Comparison of ENCODE assay signal across 18 cellular contexts in the genomic region with DNA sequence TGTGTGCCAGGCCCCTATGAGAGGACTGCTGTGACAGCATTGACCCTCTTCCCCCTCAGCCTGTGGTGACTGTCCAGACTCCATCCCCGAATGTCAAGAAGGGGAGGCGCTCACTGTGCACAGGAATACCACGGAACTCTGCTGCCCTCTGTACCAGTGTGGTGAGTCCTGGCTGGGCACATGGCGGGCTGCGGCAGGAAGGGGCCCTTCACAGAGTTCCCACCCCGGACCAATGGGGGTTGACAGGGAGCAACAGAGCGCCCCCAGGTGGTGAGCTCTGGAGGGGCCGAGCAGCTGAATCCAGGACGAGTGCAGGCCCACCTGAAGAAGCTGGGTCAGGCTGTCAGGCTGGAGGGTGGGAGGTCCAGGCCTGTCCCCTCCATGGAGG.
"Had no signal": no experiment of that assay in that cellular context is flagged by ENCODE, and none has a peak within 500 bp of the region (broad histone marks: within the 10 kb centered on the region; RNA-seq: fewer than 3 reads in every experiment).

No MANE protein-coding gene starts in this region.

- H3K4me1 Mint-ChIP-seq: activated CD8-positive, alpha-beta memory T cell treated with anti-CD3 and anti-CD28 coated beads, Interleukin-2, amount 10 ng/mL, durations not matched to agents 7 days and 5 days; immature natural killer cell; stimulated activated naive B cell treated with anti-CD40 and anti-IgM and Interleukin-4, amounts not matched to agents 10 μg/mL and 1 μg/mL and 100 μg/mL, for 72 hours had no signal

- H3K27me3 ChIP-seq: foreskin keratinocyte, tibial nerve had no signal

- DNase-seq: activated CD4-positive, alpha-beta T cell treated with anti-CD3 and anti-CD28 coated beads, Interleukin-2, amount 50 U/mL, for 48 hours; activated CD4-positive, CD25-positive, alpha-beta regulatory T cell treated with anti-CD3 and anti-CD28 coated beads, Interleukin-2, amount 50 U/mL, for 72 hours; activated CD8-positive, alpha-beta memory T cell treated with anti-CD3 and anti-CD28 coated beads, Interleukin-2, amount 10 ng/mL, durations not matched to agents 7 days and 5 days; activated effector memory CD4-positive, alpha-beta T cell treated with Interleukin-2 at 50 U/mL for 16 hours; activated naive CD4-positive, alpha-beta T cell treated with anti-CD3 and anti-CD28 coated beads, Interleukin-2, amount 50 U/mL, for 16 hours; activated T-cell treated with anti-CD3 and anti-CD28 coated beads, Interleukin-2, amount 50 U/mL, for 4 hours; foreskin keratinocyte; head of caudate nucleus; immature natural killer cell; mesenchymal stem cell; natural killer cell; nucleus accumbens; posterior cingulate gyrus; retina; stimulated activated CD4-positive, alpha-beta T cell treated with anti-CD3 and anti-CD28 coated beads, Interleukin-2, amount 100 ng/mL, for 48 hours; stimulated activated naive B cell treated with anti-CD40 and anti-IgM and Interleukin-4, amounts not matched to agents 10 μg/mL and 1 μg/mL and 100 μg/mL, for 72 hours had no signal

- H3K36me3 Mint-ChIP-seq: activated CD8-positive, alpha-beta memory T cell treated with anti-CD3 and anti-CD28 coated beads, Interleukin-2, amount 10 ng/mL, durations not matched to agents 7 days and 5 days; immature natural killer cell; natural killer cell; stimulated activated naive B cell treated with anti-CD40 and anti-IgM and Interleukin-4, amounts not matched to agents 10 μg/mL and 1 μg/mL and 100 μg/mL, for 72 hours had no signal

- H3K27me3 Mint-ChIP-seq: activated CD8-positive, alpha-beta memory T cell treated with anti-CD3 and anti-CD28 coated beads, Interleukin-2, amount 10 ng/mL, durations not matched to agents 7 days and 5 days; stimulated activated naive B cell treated with anti-CD40 and anti-IgM and Interleukin-4, amounts not matched to agents 10 μg/mL and 1 μg/mL and 100 μg/mL, for 72 hours had no signal

- ATAC-seq: activated CD8-positive, alpha-beta memory T cell treated with anti-CD3 and anti-CD28 coated beads, Interleukin-2, amount 10 ng/mL, durations not matched to agents 7 days and 5 days; activated T-cell treated with anti-CD3 and anti-CD28 coated beads, Interleukin-2, amount 50 U/mL, for 4 hours; foreskin keratinocyte; natural killer cell; stimulated activated naive B cell treated with anti-CD40 and anti-IgM and Interleukin-4, amounts not matched to agents 10 μg/mL and 1 μg/mL and 100 μg/mL, for 72 hours had no signal

- H3K9me3 Mint-ChIP-seq: activated T-cell treated with anti-CD3 and anti-CD28 coated beads, Interleukin-2, amount 50 U/mL, for 4 hours; immature natural killer cell; natural killer cell; stimulated activated naive B cell treated with anti-CD40 and anti-IgM and Interleukin-4, amounts not matched to agents 10 μg/mL and 1 μg/mL and 100 μg/mL, for 72 hours had no signal

- H3K4me1 ChIP-seq: foreskin keratinocyte, tibial nerve had no signal

- H3K9me3 ChIP-seq: tibial nerve had no signal

- H3K27ac ChIP-seq: foreskin keratinocyte, tibial nerve had no signal

- FAIRE-seq: astrocyte had no signal

- H3K27ac Mint-ChIP-seq: activated CD8-positive, alpha-beta memory T cell treated with anti-CD3 and anti-CD28 coated beads, Interleukin-2, amount 10 ng/mL, durations not matched to agents 7 days and 5 days; immature natural killer cell; natural killer cell; stimulated activated naive B cell treated with anti-CD40 and anti-IgM and Interleukin-4, amounts not matched to agents 10 μg/mL and 1 μg/mL and 100 μg/mL, for 72 hours had no signal

- H3K36me3 ChIP-seq: tibial nerve had no signal

- H3K4me3 Mint-ChIP-seq: activated CD8-positive, alpha-beta memory T cell treated with anti-CD3 and anti-CD28 coated beads, Interleukin-2, amount 10 ng/mL, durations not matched to agents 7 days and 5 days; activated T-cell treated with anti-CD3 and anti-CD28 coated beads, Interleukin-2, amount 50 U/mL, for 4 hours; immature natural killer cell; natural killer cell; stimulated activated naive B cell treated with anti-CD40 and anti-IgM and Interleukin-4, amounts not matched to agents 10 μg/mL and 1 μg/mL and 100 μg/mL, for 72 hours had no signal

- H3K4me3 ChIP-seq: tibial nerve had no signal
